Comparison of ENCODE assay signal across 1 cellular context in the genomic region with DNA sequence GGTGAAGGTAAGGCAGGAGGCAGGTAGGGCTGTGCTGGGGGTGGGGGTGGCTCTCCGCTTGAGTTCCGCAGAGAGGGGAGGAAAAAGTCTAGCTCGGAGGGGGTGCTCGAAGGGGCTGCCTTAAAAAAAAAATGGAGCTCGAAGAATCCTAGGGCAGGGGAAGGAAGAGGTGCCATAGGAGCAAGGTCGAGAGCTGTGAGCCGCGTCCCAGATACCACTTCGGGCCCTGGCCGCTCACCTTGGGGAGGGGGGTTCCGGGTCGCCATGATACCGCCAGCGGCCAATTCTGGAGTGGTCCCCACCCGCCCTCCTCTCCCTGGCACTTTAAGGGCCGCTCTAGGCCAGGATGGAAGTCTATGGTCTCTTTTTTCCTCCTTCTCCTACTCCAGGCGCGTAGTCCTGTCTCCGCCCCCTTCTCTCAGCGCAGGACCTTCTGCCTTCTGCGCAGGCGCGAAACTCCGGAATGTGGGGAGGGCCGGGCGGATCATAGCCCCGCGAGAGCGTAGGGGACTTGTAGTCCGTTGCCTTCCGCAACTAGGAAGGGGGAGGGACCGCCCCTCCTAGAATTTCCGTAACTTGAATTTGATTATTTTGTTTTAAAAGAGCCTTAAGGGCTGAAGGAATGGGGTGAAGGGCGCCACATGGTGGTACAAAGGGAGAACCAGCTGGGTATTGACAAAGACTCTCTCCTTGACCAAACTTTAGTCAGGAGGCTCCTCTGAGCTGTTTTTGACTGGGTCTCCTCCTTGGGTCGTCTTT.
A peak's percentile ranks its signal among the peaks of the same experiment; 100 is the strongest.
TF ChIP-seq lines count a peak whose summit lies in the region.

A gene with protein sequence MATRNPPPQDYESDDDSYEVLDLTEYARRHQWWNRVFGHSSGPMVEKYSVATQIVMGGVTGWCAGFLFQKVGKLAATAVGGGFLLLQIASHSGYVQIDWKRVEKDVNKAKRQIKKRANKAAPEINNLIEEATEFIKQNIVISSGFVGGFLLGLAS (minus strand): TSS at position 293 of the 759 bp plus-strand sequence. CDS start 27 bp downstream, at position 266.

TF ChIP-seq in HEK293, 187 proteins besides CTCF, POLR2A, EP300 and RAD21 (continued from another document):
- TF ChIP-seq WT1 (tag by site-specific recombination; IDR thresholded peaks at IDR 0.05) (0 out of 2 replicates have a peak, but pooled peaks have one; percentile 13), EGR2 (tag by site-specific recombination; IDR thresholded peaks at IDR 0.05; ENCODE audit: low read depth) (peak; percentile 4; the same call in 1 of the 2 replicates), ZNF629 (tag by site-specific recombination; IDR thresholded peaks at IDR 0.05) (peak; percentile 39; the same call in 1 of the 2 replicates), ZXDB (tag by site-specific recombination; IDR thresholded peaks at IDR 0.05) (0 out of 2 replicates have a peak, but pooled peaks have one; percentile 58), KLF1 (tag by site-specific recombination; IDR thresholded peaks at IDR 0.05) (0 out of 2 replicates have a peak, but pooled peaks have one; percentile 12), ZBTB48 (tag by site-specific recombination; IDR thresholded peaks at IDR 0.05) (no peak; the same call in 1 of the 2 replicates), ZIC2 (tag by site-specific recombination; IDR thresholded peaks at IDR 0.05) (no peak)
- TF ChIP-seq, protein P1, sequence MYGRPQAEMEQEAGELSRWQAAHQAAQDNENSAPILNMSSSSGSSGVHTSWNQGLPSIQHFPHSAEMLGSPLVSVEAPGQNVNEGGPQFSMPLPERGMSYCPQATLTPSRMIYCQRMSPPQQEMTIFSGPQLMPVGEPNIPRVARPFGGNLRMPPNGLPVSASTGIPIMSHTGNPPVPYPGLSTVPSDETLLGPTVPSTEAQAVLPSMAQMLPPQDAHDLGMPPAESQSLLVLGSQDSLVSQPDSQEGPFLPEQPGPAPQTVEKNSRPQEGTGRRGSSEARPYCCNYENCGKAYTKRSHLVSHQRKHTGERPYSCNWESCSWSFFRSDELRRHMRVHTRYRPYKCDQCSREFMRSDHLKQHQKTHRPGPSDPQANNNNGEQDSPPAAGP (tag by site-specific recombination; IDR thresholded peaks at IDR 0.05), result peak; percentile 46; the same call in 1 of the 2 replicates
- TF ChIP-seq, protein P2, sequence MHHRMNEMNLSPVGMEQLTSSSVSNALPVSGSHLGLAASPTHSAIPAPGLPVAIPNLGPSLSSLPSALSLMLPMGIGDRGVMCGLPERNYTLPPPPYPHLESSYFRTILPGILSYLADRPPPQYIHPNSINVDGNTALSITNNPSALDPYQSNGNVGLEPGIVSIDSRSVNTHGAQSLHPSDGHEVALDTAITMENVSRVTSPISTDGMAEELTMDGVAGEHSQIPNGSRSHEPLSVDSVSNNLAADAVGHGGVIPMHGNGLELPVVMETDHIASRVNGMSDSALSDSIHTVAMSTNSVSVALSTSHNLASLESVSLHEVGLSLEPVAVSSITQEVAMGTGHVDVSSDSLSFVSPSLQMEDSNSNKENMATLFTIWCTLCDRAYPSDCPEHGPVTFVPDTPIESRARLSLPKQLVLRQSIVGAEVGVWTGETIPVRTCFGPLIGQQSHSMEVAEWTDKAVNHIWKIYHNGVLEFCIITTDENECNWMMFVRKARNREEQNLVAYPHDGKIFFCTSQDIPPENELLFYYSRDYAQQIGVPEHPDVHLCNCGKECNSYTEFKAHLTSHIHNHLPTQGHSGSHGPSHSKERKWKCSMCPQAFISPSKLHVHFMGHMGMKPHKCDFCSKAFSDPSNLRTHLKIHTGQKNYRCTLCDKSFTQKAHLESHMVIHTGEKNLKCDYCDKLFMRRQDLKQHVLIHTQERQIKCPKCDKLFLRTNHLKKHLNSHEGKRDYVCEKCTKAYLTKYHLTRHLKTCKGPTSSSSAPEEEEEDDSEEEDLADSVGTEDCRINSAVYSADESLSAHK (tag by site-specific recombination; IDR thresholded peaks at IDR 0.05), result no peak
TF ChIP-seq in HEK293: peak in this region for 35.
